1 cellular context compared by ENCODE assay signal in the genomic region with DNA sequence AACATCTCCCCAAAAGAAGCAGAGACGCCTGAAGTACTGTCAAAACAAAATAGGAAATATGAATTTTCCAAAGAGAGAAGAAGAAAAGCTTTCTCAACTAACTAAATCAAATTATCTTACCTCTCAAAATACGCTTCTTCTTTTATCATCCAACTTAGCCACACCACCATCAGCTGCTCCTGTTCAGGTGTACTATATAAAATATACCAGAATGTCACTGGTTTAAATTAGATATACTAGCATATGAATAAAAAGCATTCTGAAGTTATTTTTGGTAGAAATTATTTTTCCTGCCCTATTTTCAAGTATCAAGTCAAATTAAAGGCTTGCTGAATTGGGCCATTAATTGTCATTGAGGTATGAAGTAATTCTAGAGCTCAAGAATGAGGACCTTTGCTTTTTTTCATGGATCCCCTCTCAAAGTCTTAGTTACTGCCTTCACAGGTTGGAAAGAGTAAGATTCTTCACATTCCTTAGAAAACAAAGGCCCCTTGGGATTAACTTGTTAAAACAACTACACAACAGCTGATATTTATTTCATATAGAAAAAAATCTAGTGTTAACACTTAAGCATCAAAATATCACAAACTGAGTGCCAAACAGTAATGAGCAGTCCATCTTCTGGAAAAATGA.
TF ChIP-seq lines count a peak whose summit lies in the region.

No MANE protein-coding gene starts in this region.

TF ChIP-seq in WTC11, 78 proteins besides CTCF, POLR2A, EP300 and RAD21 (continued from another document):
- TF ChIP-seq, protein P1, sequence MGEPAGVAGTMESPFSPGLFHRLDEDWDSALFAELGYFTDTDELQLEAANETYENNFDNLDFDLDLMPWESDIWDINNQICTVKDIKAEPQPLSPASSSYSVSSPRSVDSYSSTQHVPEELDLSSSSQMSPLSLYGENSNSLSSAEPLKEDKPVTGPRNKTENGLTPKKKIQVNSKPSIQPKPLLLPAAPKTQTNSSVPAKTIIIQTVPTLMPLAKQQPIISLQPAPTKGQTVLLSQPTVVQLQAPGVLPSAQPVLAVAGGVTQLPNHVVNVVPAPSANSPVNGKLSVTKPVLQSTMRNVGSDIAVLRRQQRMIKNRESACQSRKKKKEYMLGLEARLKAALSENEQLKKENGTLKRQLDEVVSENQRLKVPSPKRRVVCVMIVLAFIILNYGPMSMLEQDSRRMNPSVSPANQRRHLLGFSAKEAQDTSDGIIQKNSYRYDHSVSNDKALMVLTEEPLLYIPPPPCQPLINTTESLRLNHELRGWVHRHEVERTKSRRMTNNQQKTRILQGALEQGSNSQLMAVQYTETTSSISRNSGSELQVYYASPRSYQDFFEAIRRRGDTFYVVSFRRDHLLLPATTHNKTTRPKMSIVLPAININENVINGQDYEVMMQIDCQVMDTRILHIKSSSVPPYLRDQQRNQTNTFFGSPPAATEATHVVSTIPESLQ (CRISPR knock-in tag; IDR thresholded peaks at IDR 0.05), result no peak
- TF ChIP-seq, protein P2, sequence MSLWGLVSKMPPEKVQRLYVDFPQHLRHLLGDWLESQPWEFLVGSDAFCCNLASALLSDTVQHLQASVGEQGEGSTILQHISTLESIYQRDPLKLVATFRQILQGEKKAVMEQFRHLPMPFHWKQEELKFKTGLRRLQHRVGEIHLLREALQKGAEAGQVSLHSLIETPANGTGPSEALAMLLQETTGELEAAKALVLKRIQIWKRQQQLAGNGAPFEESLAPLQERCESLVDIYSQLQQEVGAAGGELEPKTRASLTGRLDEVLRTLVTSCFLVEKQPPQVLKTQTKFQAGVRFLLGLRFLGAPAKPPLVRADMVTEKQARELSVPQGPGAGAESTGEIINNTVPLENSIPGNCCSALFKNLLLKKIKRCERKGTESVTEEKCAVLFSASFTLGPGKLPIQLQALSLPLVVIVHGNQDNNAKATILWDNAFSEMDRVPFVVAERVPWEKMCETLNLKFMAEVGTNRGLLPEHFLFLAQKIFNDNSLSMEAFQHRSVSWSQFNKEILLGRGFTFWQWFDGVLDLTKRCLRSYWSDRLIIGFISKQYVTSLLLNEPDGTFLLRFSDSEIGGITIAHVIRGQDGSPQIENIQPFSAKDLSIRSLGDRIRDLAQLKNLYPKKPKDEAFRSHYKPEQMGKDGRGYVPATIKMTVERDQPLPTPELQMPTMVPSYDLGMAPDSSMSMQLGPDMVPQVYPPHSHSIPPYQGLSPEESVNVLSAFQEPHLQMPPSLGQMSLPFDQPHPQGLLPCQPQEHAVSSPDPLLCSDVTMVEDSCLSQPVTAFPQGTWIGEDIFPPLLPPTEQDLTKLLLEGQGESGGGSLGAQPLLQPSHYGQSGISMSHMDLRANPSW (CRISPR knock-in tag; conservative IDR thresholded peaks at IDR 0.05; ENCODE audit: low read depth), result no peak
- TF ChIP-seq E2F1 (CRISPR knock-in tag; IDR thresholded peaks at IDR 0.05) (no peak), RORB (CRISPR knock-in tag; IDR thresholded peaks at IDR 0.05) (no peak), FOXP4 (CRISPR knock-in tag; IDR thresholded peaks at IDR 0.05) (no peak), ZNF532 (CRISPR knock-in tag; IDR thresholded peaks at IDR 0.05; ENCODE audit: borderline replicate concordance) (no peak), NR2C2 (CRISPR knock-in tag; IDR thresholded peaks at IDR 0.05) (no peak), ZNF263 (CRISPR knock-in tag; IDR thresholded peaks at IDR 0.05; ENCODE audit: low read depth) (no peak), AFF4 (CRISPR knock-in tag; IDR thresholded peaks at IDR 0.05; ENCODE audit: borderline replicate concordance) (no peak), NR1H2 (CRISPR knock-in tag; IDR thresholded peaks at IDR 0.05) (no peak)
- TF ChIP-seq, protein P3, sequence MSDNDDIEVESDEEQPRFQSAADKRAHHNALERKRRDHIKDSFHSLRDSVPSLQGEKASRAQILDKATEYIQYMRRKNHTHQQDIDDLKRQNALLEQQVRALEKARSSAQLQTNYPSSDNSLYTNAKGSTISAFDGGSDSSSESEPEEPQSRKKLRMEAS (CRISPR knock-in tag; IDR thresholded peaks at IDR 0.05), result no peak
- TF ChIP-seq, protein P4, sequence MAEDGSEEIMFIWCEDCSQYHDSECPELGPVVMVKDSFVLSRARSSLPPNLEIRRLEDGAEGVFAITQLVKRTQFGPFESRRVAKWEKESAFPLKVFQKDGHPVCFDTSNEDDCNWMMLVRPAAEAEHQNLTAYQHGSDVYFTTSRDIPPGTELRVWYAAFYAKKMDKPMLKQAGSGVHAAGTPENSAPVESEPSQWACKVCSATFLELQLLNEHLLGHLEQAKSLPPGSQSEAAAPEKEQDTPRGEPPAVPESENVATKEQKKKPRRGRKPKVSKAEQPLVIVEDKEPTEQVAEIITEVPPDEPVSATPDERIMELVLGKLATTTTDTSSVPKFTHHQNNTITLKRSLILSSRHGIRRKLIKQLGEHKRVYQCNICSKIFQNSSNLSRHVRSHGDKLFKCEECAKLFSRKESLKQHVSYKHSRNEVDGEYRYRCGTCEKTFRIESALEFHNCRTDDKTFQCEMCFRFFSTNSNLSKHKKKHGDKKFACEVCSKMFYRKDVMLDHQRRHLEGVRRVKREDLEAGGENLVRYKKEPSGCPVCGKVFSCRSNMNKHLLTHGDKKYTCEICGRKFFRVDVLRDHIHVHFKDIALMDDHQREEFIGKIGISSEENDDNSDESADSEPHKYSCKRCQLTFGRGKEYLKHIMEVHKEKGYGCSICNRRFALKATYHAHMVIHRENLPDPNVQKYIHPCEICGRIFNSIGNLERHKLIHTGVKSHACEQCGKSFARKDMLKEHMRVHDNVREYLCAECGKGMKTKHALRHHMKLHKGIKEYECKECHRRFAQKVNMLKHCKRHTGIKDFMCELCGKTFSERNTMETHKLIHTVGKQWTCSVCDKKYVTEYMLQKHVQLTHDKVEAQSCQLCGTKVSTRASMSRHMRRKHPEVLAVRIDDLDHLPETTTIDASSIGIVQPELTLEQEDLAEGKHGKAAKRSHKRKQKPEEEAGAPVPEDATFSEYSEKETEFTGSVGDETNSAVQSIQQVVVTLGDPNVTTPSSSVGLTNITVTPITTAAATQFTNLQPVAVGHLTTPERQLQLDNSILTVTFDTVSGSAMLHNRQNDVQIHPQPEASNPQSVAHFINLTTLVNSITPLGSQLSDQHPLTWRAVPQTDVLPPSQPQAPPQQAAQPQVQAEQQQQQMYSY (CRISPR knock-in tag; IDR thresholded peaks at IDR 0.05), result no peak
